In the genomic region with DNA sequence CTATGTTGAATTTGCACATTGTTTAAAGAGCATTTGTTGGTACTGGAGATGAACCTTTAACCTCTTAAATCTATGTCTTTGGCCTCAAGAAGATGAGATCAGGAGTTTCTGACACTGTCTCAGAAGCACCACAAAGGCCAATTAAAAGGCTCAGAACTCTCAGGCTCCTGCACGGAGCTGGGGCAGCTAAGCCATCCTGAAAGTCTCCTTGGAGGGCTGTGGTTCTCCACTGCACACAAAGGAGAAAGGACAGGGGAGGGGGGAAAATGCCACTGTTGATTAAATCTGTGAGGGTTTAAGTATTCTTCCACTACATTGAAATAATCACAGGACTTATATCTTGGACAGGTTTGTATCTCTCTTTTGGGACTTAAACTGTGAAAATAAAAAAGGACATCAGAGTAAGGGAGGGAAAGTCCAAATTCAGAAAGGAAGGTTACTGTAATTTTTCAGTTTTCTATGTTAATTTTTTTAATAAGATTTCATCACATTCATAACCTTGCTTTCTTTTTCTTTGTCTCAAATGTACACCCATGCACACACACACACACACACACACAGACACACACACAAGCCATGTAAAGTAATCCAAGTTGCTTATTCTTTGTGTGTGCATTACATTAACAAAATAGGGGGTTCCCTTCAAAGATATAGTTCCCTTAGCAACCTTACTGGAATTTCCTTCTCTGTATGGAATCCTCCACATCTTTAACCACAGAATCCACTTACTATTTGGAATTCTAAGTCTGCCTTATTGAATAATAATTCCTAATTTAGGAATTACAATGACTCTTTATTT, we compare ENCODE assay signal across 16 cellular contexts. TPM values are rescaled to one million over a fixed set of nuclear protein-coding genes. Genes with fewer than 3 reads are reported as not detected.
"Had no signal": no experiment of that assay in that cellular context is flagged by ENCODE, and none has a peak within 500 bp of the region (broad histone marks: within the 10 kb centered on the region; RNA-seq: fewer than 3 reads in every experiment).

No MANE protein-coding gene starts in this region.

- H3K27ac Mint-ChIP-seq: activated naive CD4-positive, alpha-beta T cell treated with anti-CD3 and anti-CD28 coated beads, Interleukin-2, amount 50 U/mL, for 24 hours; nephron progenitor cell; stimulated activated effector memory CD8-positive, alpha-beta T cell treated with anti-CD3 and anti-CD28 coated beads, Interleukin-12 subunit alpha, Interleukin-12 subunit beta, amount 100 ng/mL, for 72 hours had no signal

- H3K9me3 Mint-ChIP-seq: activated naive CD4-positive, alpha-beta T cell treated with anti-CD3 and anti-CD28 coated beads, Interleukin-2, amount 50 U/mL, for 24 hours; nephron progenitor cell; stimulated activated effector memory CD8-positive, alpha-beta T cell treated with anti-CD3 and anti-CD28 coated beads, Interleukin-12 subunit alpha, Interleukin-12 subunit beta, amount 100 ng/mL, for 72 hours had no signal

- H3K36me3 ChIP-seq: breast epithelium, esophagus squamous epithelium, heart right ventricle, left ventricle myocardium inferior, right atrium auricular region, transverse colon had no signal

- H3K27me3 ChIP-seq: breast epithelium, esophagus squamous epithelium, heart right ventricle, right atrium auricular region, transverse colon had no signal

- H3K4me3 Mint-ChIP-seq: activated naive CD4-positive, alpha-beta T cell treated with anti-CD3 and anti-CD28 coated beads, Interleukin-2, amount 50 U/mL, for 24 hours; nephron progenitor cell; stimulated activated effector memory CD8-positive, alpha-beta T cell treated with anti-CD3 and anti-CD28 coated beads, Interleukin-12 subunit alpha, Interleukin-12 subunit beta, amount 100 ng/mL, for 72 hours had no signal

- H3K4me1 Mint-ChIP-seq: activated naive CD4-positive, alpha-beta T cell treated with anti-CD3 and anti-CD28 coated beads, Interleukin-2, amount 50 U/mL, for 24 hours; nephron progenitor cell; stimulated activated effector memory CD8-positive, alpha-beta T cell treated with anti-CD3 and anti-CD28 coated beads, Interleukin-12 subunit alpha, Interleukin-12 subunit beta, amount 100 ng/mL, for 72 hours had no signal

- DNase-seq: activated CD4-positive, alpha-beta T cell treated with anti-CD3 and anti-CD28 coated beads, Interleukin-2, amount 50 U/mL, for 4 hours; activated CD4-positive, CD25-positive, alpha-beta regulatory T cell treated with anti-CD3 and anti-CD28 coated beads, Interleukin-2, amount 50 U/mL, for 72 hours; activated T-cell treated with anti-CD3 and anti-CD28 coated beads, Interleukin-2, amount 50 U/mL, for 1 hour; esophagus squamous epithelium; heart right ventricle; left ventricle myocardium inferior; mesenchymal stem cell; nephron progenitor cell; small intestine; T-helper 9 cell; transverse colon had no signal

- H3K9me3 ChIP-seq: breast epithelium, esophagus squamous epithelium, heart right ventricle, left ventricle myocardium inferior, right atrium auricular region, transverse colon had no signal

- H3K4me1 ChIP-seq: breast epithelium had no signal

- H3K4me3 ChIP-seq: breast epithelium, esophagus squamous epithelium, heart right ventricle, left ventricle myocardium inferior, right atrium auricular region, transverse colon had no signal

- H3K27ac ChIP-seq: breast epithelium, esophagus squamous epithelium, heart right ventricle, left ventricle myocardium inferior, right atrium auricular region, transverse colon had no signal

- H3K36me3 Mint-ChIP-seq: activated naive CD4-positive, alpha-beta T cell treated with anti-CD3 and anti-CD28 coated beads, Interleukin-2, amount 50 U/mL, for 24 hours; stimulated activated effector memory CD8-positive, alpha-beta T cell treated with anti-CD3 and anti-CD28 coated beads, Interleukin-12 subunit alpha, Interleukin-12 subunit beta, amount 100 ng/mL, for 72 hours had no signal

RNA-seq across cellular contexts. Expression of a gene that starts 32.9 kb away (rescaled TPM):
- polyA plus RNA-seq: keratinocyte had no signal
